Comparison of ENCODE assay signal across 13 cellular contexts in the genomic region with DNA sequence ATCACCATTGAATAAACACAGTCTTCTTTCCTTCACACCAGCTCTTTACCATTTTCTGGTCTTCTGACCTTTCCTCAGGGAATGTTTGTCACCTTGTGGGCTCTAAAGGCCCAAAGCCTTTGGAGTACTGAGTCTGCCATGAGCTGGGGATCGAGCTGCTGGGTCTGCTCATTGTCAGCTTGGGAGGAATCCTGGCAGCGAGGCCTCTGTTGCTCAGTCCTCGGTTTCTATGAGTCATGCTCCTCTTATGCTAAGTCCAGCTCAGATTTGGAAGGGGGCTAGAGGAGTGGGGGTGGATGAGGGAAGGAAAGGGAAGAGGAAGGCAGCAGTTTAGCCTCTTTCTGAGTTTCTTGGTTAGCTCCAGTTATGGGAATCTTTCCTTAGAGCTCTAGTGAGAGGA. TPM values are rescaled to one million over a fixed set of nuclear protein-coding genes. Genes with fewer than 3 reads are reported as not detected.
A peak's percentile ranks its signal among the peaks of the same experiment; 100 is the strongest.
DNase-seq lines count a peak whose midpoint lies in the region; ATAC-seq and TF ChIP-seq lines count a peak whose summit lies in the region.
"Had no signal": no experiment of that assay in that cellular context is flagged by ENCODE, and none has a peak within 500 bp of the region (broad histone marks: within the 10 kb centered on the region; RNA-seq: fewer than 3 reads in every experiment).

No MANE protein-coding gene starts in this region.

- in situ Hi-C loops in astrocyte of the spinal cord (cut with HindIII; ENCODE audit: low sequenced_read_pairs), result no loop called here

- H3K4me3 ChIP-seq in astrocyte of the spinal cord (ENCODE audit: low read depth, low read length), result no peak overlapping the region
- H3K4me3 ChIP-seq in right cardiac atrium (ENCODE audit: low read length), result no peak overlapping the region
- H3K4me3 ChIP-seq in skeletal muscle cell (ENCODE audit: low read depth, low read length), result no peak overlapping the region

- WGBS in right cardiac atrium, result 17% methylated on average over 3 of the region's 3 CpGs

- H3K9me3 ChIP-seq in right cardiac atrium (ENCODE audit: control insufficient read depth, low read length), result no peaks in the 10 kb centered on the region
- H3K9me3 ChIP-seq: Caco-2 had no signal

- H3K27me3 ChIP-seq in right cardiac atrium (ENCODE audit: control insufficient read depth, insufficient read depth), result no peaks in the 10 kb centered on the region

- H3K4me1 ChIP-seq in right cardiac atrium (ENCODE audit: control insufficient read depth, insufficient read depth, low read length), result peaks cover 3% of the 10 kb centered on the region
- H3K4me1 ChIP-seq: Caco-2 had no signal

- no peak overlapping the region for H3K27ac ChIP-seq in right cardiac atrium (ENCODE audit: low read length)

- no peak for TF ChIP-seq CTCF in astrocyte of the spinal cord (IDR thresholded peaks at IDR 0.05; ENCODE audit: low read depth, low read length)

- DNase-seq in H4 (ENCODE audit: low spot score), result peak; percentile 13
- peak; percentile 45 for DNase-seq in astrocyte of the spinal cord (ENCODE audit: low read depth, low spot score)
- peak; percentile 62 to 80 (median 71) for DNase-seq in right cardiac atrium
- peak; percentile 52 for DNase-seq in skeletal muscle cell (ENCODE audit: low read depth)
- no peak for DNase-seq in retina
- DNase-seq: activated CD4-positive, alpha-beta T cell treated with anti-CD3 and anti-CD28 coated beads for 48 hours; activated naive CD4-positive, alpha-beta T cell treated with anti-CD3 and anti-CD28 coated beads for 36 hours; Caco-2; kidney; NCI-H2227 treated with DMSO at 0.1 percent for 48 hours had no signal

- peak; percentile 86 for ATAC-seq in right cardiac atrium
- ATAC-seq in HG03097 (IDR thresholded peaks at IDR 0.05; ENCODE audit: low FRiP score, unreplicated experiment), result no peak
- ATAC-seq in HG02885 (IDR thresholded peaks at IDR 0.05; ENCODE audit: poor library complexity, unreplicated experiment), result no peak
- ATAC-seq in GM19463 (IDR thresholded peaks at IDR 0.05; ENCODE audit: unreplicated experiment), result no peak

- intact Hi-C loops in right cardiac atrium (cut with DNase I), result no loop called here

RNA-seq across cellular contexts. Expression of gene NHSL2, which starts 31.1 kb away (rescaled TPM):
- total RNA-seq in H4 (2014; rRNA removed; shearing (Covaris generic)), result under 0.01 and 0.06 TPM in 2 replicates
- 1 to 10 TPM; 4.5 to 9.2 (median 7.4) TPM for total RNA-seq in right cardiac atrium
- 2.4 TPM for polyA plus RNA-seq in right cardiac atrium

Comparison
In these comparisons a context has a peak if more than half of its experiments do, and no peak if none do; other contexts are left out.
1. ATAC-seq: peak in right cardiac atrium (2 of 2); none in HG03097 (single experiment), HG02885 (single experiment) and GM19463 (single experiment).